Comparison of ENCODE assay signal across 8 cellular contexts in genomic region chr5:179906795-179907569, GRCh38. TPM values are rescaled to one million over a fixed set of nuclear protein-coding genes. Genes with fewer than 3 reads are reported as not detected.
A peak's percentile ranks its signal among the peaks of the same experiment; 100 is the strongest.
DNase-seq lines count a peak whose midpoint lies in the region; ATAC-seq and TF ChIP-seq lines count a peak whose summit lies in the region.

No MANE protein-coding gene starts in this region.

- no peaks in the 10 kb centered on the region for H3K9me3 Mint-ChIP-seq in activated CD8-positive, alpha-beta T cell treated with anti-CD3 and anti-CD28 coated beads for 36 hours
- H3K9me3 Mint-ChIP-seq in nephron progenitor cell: no peaks in the 10 kb centered on the region

- no peak for TF ChIP-seq CTCF in activated CD8-positive, alpha-beta T cell treated with anti-CD3 and anti-CD28 coated beads for 36 hours (IDR thresholded peaks at IDR 0.05)
- TF ChIP-seq CTCF in esophagus squamous epithelium (IDR thresholded peaks at IDR 0.05) (no peak), nephron progenitor cell (IDR thresholded peaks at IDR 0.05) (no peak)

- TF ChIP-seq POLR2A in esophagus squamous epithelium (IDR thresholded peaks at IDR 0.05): no peak

- H3K27ac ChIP-seq in HUES6 (ENCODE audit: low read depth, low read length) (no peak overlapping the region), esophagus squamous epithelium (peak overlapping the region; percentile 80 to 91 (median 89))

- 0 to 5% methylated on average over 7 to 8 of the region's 54 CpGs for WGBS in esophagus squamous epithelium, 2 donors

- no peaks in the 10 kb centered on the region for H3K9me3 ChIP-seq in HUES6 (ENCODE audit: control insufficient read depth, insufficient read depth, low read depth, low read length)
- no peaks in the 10 kb centered on the region for H3K9me3 ChIP-seq in esophagus squamous epithelium

- H3K27ac Mint-ChIP-seq in activated CD8-positive, alpha-beta T cell treated with anti-CD3 and anti-CD28 coated beads for 36 hours: peak overlapping the region; percentile 82
- no peak overlapping the region for H3K27ac Mint-ChIP-seq in nephron progenitor cell

- peaks cover 14% of the 10 kb centered on the region for H3K4me1 Mint-ChIP-seq in activated CD8-positive, alpha-beta T cell treated with anti-CD3 and anti-CD28 coated beads for 36 hours (ENCODE audit: low read depth)
- H3K4me1 Mint-ChIP-seq in nephron progenitor cell: peaks cover 5% of the 10 kb centered on the region

- DNase-seq in activated CD4-positive, CD25-positive, alpha-beta regulatory T cell treated with anti-CD3 and anti-CD28 coated beads, Interleukin-2, amount 50 U/mL, for 72 hours: peak; percentile 41
- no peak for DNase-seq in activated CD4-positive, CD25-positive, alpha-beta regulatory T cell (lab: John Stamatoyannopoulos, UW)
- peak; percentile 41 for DNase-seq in activated CD8-positive, alpha-beta T cell treated with anti-CD3 and anti-CD28 coated beads for 36 hours
- no peak for DNase-seq in esophagus squamous epithelium (lab: John Stamatoyannopoulos, UW)
- no peak for DNase-seq in nephron progenitor cell
- DNase-seq in NCI-H2171 (lab: John Stamatoyannopoulos, UW): no peak

- peak overlapping the region; percentile 90 for H3K4me3 Mint-ChIP-seq in activated CD8-positive, alpha-beta T cell treated with anti-CD3 and anti-CD28 coated beads for 36 hours
- H3K4me3 Mint-ChIP-seq in nephron progenitor cell: peak overlapping the region; percentile 86

- intact Hi-C loops in activated CD8-positive, alpha-beta T cell treated with anti-CD3 and anti-CD28 coated beads for 36 hours (cut with micrococcal nuclease): loop anchor here (2.0 kb wide), 1 partner anchor 104 kb away; no protein-coding TSS in a partner anchor
- intact Hi-C loops in esophagus squamous epithelium (cut with DNase I): loop anchor here (5.0 kb wide), 1 partner anchor 110 kb away; no protein-coding TSS in a partner anchor

- no peaks in the 10 kb centered on the region for H3K27me3 Mint-ChIP-seq in activated CD8-positive, alpha-beta T cell treated with anti-CD3 and anti-CD28 coated beads for 36 hours
- peaks cover 17% of the 10 kb centered on the region for H3K27me3 Mint-ChIP-seq in nephron progenitor cell (ENCODE audit: low read depth, poor library complexity)

- H3K4me3 ChIP-seq in HUES6 (ENCODE audit: low read depth, low read length): peak overlapping the region; percentile 66
- peak overlapping the region; percentile 49 to 81 (median 70) for H3K4me3 ChIP-seq in esophagus squamous epithelium

- POLR2A ChIA-PET in activated CD8-positive, alpha-beta T cell treated with anti-CD3 and anti-CD28 coated beads for 36 hours (lab: Charles Lee): no interaction called here

- H3K36me3 Mint-ChIP-seq in activated CD8-positive, alpha-beta T cell treated with anti-CD3 and anti-CD28 coated beads for 36 hours (ENCODE audit: low read depth): peaks cover 17% of the 10 kb centered on the region
- H3K36me3 Mint-ChIP-seq in nephron progenitor cell (ENCODE audit: low read depth): peaks cover 21% of the 10 kb centered on the region

- H3K9ac ChIP-seq in HUES6 (ENCODE audit: low read length): peak overlapping the region; percentile 39

- H3K36me3 ChIP-seq in HUES6 (ENCODE audit: control insufficient read depth, insufficient read depth, low read length) (peaks cover 24% of the 10 kb centered on the region), esophagus squamous epithelium (peaks cover 14 to 31% (median 15%) of the 10 kb centered on the region in 3 donors)

- H3K4me1 ChIP-seq in HUES6 (ENCODE audit: control insufficient read depth, insufficient read depth, low read length): peaks cover 7% of the 10 kb centered on the region; the same call in 1 of the 2 replicates
- H3K4me1 ChIP-seq in esophagus squamous epithelium: peaks cover 18 to 27% (median 19%) of the 10 kb centered on the region in 3 donors

- no peaks in the 10 kb centered on the region for H3K27me3 ChIP-seq in HUES6 (ENCODE audit: control insufficient read depth, insufficient read depth, low read length)
- no peaks in the 10 kb centered on the region for H3K27me3 ChIP-seq in esophagus squamous epithelium

- CTCF ChIA-PET in activated CD8-positive, alpha-beta T cell treated with anti-CD3 and anti-CD28 coated beads for 36 hours (lab: Charles Lee): interaction anchor here (0.9 to 3.2 kb wide), 7 partner anchors 36 to 185 kb away, joined by 3 to 13 read pairs (median 3); no protein-coding TSS in a partner anchor

- ATAC-seq in activated CD8-positive, alpha-beta T cell treated with anti-CD3 and anti-CD28 coated beads for 36 hours: peak; percentile 22
- ATAC-seq in GM21737 (IDR thresholded peaks at IDR 0.05; ENCODE audit: unreplicated experiment): no peak

RNA-seq across cellular contexts. Expression of gene TBC1D9B, which starts 0.7 kb away (rescaled TPM):
- 10 to 100 TPM; 92.4 to 94.6 TPM for total RNA-seq in activated CD8-positive, alpha-beta T cell treated with anti-CD3 and anti-CD28 coated beads for 36 hours
- 10 to 100 TPM; 50.7 to 78.5 (median 62.4) TPM for total RNA-seq in esophagus squamous epithelium

RNA-seq across cellular contexts. Expression of gene MRNIP, which starts 48.4 kb away (rescaled TPM):
- total RNA-seq in activated CD8-positive, alpha-beta T cell treated with anti-CD3 and anti-CD28 coated beads for 36 hours: 10 to 100 TPM; 19.8 to 21.5 TPM
- 10 to 100 TPM in 3 of 4 donors, 1 to 10 TPM in 1; 6.9 to 21.9 (median 10.7) TPM for total RNA-seq in esophagus squamous epithelium

Comparison
In these comparisons a context has a peak if more than half of its experiments do, and no peak if none do; other contexts are left out.
1. DNase-seq: peak in activated CD4-positive, CD25-positive, alpha-beta regulatory T cell treated with anti-CD3 and anti-CD28 coated beads, Interleukin-2, amount 50 U/mL, for 72 hours (single experiment) and activated CD8-positive, alpha-beta T cell treated with anti-CD3 and anti-CD28 coated beads for 36 hours (single experiment); none in activated CD4-positive, CD25-positive, alpha-beta regulatory T cell (0 of 4), esophagus squamous epithelium (single experiment), nephron progenitor cell (single experiment) and NCI-H2171 (single experiment).